24 cellular contexts compared by ENCODE assay signal in the genomic region with DNA sequence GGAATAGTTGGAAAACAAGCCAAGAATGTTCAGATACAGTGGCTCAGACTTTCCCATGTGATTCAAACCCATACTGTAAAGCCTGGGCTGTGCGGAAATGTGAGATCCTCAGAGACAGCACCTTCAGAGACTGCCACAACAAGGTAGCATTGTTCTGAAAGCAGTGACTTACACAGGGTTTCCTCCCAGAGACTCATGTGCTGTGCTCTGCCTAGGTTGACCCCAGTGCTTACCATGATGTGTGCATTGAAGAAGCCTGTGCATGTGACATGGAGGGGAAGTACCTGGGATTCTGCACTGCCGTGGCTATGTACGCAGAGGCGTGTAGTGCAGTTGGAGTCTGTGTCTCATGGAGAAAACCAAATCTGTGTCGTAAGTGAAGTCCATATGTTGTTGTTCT.
"Had no signal": no experiment of that assay in that cellular context is flagged by ENCODE, and none has a peak within 500 bp of the region (broad histone marks: within the 10 kb centered on the region; RNA-seq: fewer than 3 reads in every experiment).

No MANE protein-coding gene starts in this region.

- H3K36me3 Mint-ChIP-seq: activated naive CD8-positive, alpha-beta T cell treated with anti-CD3 and anti-CD28 coated beads, Interleukin-2, amount 10 ng/mL, durations not matched to agents 7 days and 5 days; immature natural killer cell; memory B cell; naive thymus-derived CD4-positive, alpha-beta T cell; stimulated activated naive B cell treated with anti-CD40 and anti-IgM and Interleukin-4, amounts not matched to agents 10 μg/mL and 1 μg/mL and 100 μg/mL, for 72 hours had no signal

- H3K4me3 ChIP-seq: heart left ventricle, stomach, thyroid gland, upper lobe of left lung had no signal

- DNase-seq: activated B cell treated with CpG ODN at 0.5 μM for 24 hours; activated effector memory CD4-positive, alpha-beta T cell treated with anti-CD3 and anti-CD28 coated beads, Interleukin-2, amount 50 U/mL, for 16 hours; activated naive CD4-positive, alpha-beta T cell treated with anti-CD3 and anti-CD28 coated beads for 36 hours; activated naive CD8-positive, alpha-beta T cell treated with anti-CD3 and anti-CD28 coated beads, Interleukin-2, amount 10 ng/mL, durations not matched to agents 7 days and 5 days; amygdala; caudate nucleus; cortex of kidney; foreskin fibroblast; heart left ventricle; hypothalamus; immature natural killer cell; midbrain; naive thymus-derived CD4-positive, alpha-beta T cell; right cardiac atrium; stimulated activated CD4-positive, alpha-beta T cell treated with anti-CD3 and anti-CD28 coated beads, Interleukin-15, amount 100 ng/mL, for 24 hours; stimulated activated CD4-positive, alpha-beta T cell treated with anti-CD3 and anti-CD28 coated beads, Interleukin-2, amount 100 ng/mL, for 24 hours; stimulated activated naive B cell treated with anti-CD40 and anti-IgM and Interleukin-4, amounts not matched to agents 10 μg/mL and 1 μg/mL and 100 μg/mL, for 72 hours; stomach; T-helper 2 cell; thyroid gland; upper lobe of left lung had no signal

- H3K27ac Mint-ChIP-seq: activated B cell treated with CpG ODN at 0.5 μM for 24 hours; activated naive CD4-positive, alpha-beta T cell treated with anti-CD3 and anti-CD28 coated beads for 36 hours; activated naive CD8-positive, alpha-beta T cell treated with anti-CD3 and anti-CD28 coated beads, Interleukin-2, amount 10 ng/mL, durations not matched to agents 7 days and 5 days; activated T-helper 1 cell treated with anti-CD3 and anti-CD28 coated beads, Interleukin-12 subunit alpha, Interleukin-12 subunit beta, Interleukin-2, Interleukin-4 antibody, amounts not matched to agents 30 ng/mL and 10 ng/mL and 1 ng/mL, durations not matched to agents 14 hours and 24 hours and 36 hours; immature natural killer cell; memory B cell; naive thymus-derived CD4-positive, alpha-beta T cell; stimulated activated naive B cell treated with anti-CD40 and anti-IgM and Interleukin-4, amounts not matched to agents 10 μg/mL and 1 μg/mL and 100 μg/mL, for 72 hours had no signal

- H3K9me3 Mint-ChIP-seq: activated T-helper 1 cell treated with anti-CD3 and anti-CD28 coated beads, Interleukin-12 subunit alpha, Interleukin-12 subunit beta, Interleukin-2, Interleukin-4 antibody, amounts not matched to agents 30 ng/mL and 10 ng/mL and 1 ng/mL, durations not matched to agents 14 hours and 24 hours and 36 hours had no signal

- H3K27me3 Mint-ChIP-seq: activated B cell treated with CpG ODN at 0.5 μM for 24 hours; activated naive CD8-positive, alpha-beta T cell treated with anti-CD3 and anti-CD28 coated beads, Interleukin-2, amount 10 ng/mL, durations not matched to agents 7 days and 5 days; naive thymus-derived CD4-positive, alpha-beta T cell; stimulated activated naive B cell treated with anti-CD40 and anti-IgM and Interleukin-4, amounts not matched to agents 10 μg/mL and 1 μg/mL and 100 μg/mL, for 72 hours had no signal

- H3K4me1 Mint-ChIP-seq: activated B cell treated with CpG ODN at 0.5 μM for 24 hours; activated naive CD8-positive, alpha-beta T cell treated with anti-CD3 and anti-CD28 coated beads, Interleukin-2, amount 10 ng/mL, durations not matched to agents 7 days and 5 days; immature natural killer cell; naive thymus-derived CD4-positive, alpha-beta T cell; stimulated activated naive B cell treated with anti-CD40 and anti-IgM and Interleukin-4, amounts not matched to agents 10 μg/mL and 1 μg/mL and 100 μg/mL, for 72 hours had no signal

- H3K4me3 Mint-ChIP-seq: activated B cell treated with CpG ODN at 0.5 μM for 24 hours; activated naive CD4-positive, alpha-beta T cell treated with anti-CD3 and anti-CD28 coated beads for 36 hours; activated naive CD8-positive, alpha-beta T cell treated with anti-CD3 and anti-CD28 coated beads, Interleukin-2, amount 10 ng/mL, durations not matched to agents 7 days and 5 days; activated T-helper 1 cell treated with anti-CD3 and anti-CD28 coated beads, Interleukin-12 subunit alpha, Interleukin-12 subunit beta, Interleukin-2, Interleukin-4 antibody, amounts not matched to agents 30 ng/mL and 10 ng/mL and 1 ng/mL, durations not matched to agents 14 hours and 24 hours and 36 hours; immature natural killer cell; memory B cell; naive thymus-derived CD4-positive, alpha-beta T cell; stimulated activated naive B cell treated with anti-CD40 and anti-IgM and Interleukin-4, amounts not matched to agents 10 μg/mL and 1 μg/mL and 100 μg/mL, for 72 hours had no signal

- H3K9me3 ChIP-seq: heart left ventricle, stomach, thyroid gland, upper lobe of left lung had no signal

- ATAC-seq: esophagus mucosa; heart left ventricle; naive thymus-derived CD4-positive, alpha-beta T cell; right cardiac atrium; stimulated activated naive B cell treated with anti-CD40 and anti-IgM and Interleukin-4, amounts not matched to agents 10 μg/mL and 1 μg/mL and 100 μg/mL, for 72 hours had no signal

- H3K36me3 ChIP-seq: heart left ventricle, stomach, thyroid gland, upper lobe of left lung had no signal

- H3K27me3 ChIP-seq: heart left ventricle, stomach, thyroid gland, upper lobe of left lung had no signal

- H3K4me1 ChIP-seq: heart left ventricle, stomach, thyroid gland, upper lobe of left lung had no signal

- H3K27ac ChIP-seq: heart left ventricle, stomach, thyroid gland, upper lobe of left lung had no signal
